In genomic region chr5:176757569-176757968, GRCh38 we compare ENCODE assay signal across 2 cellular contexts. TPM values are rescaled to one million over a fixed set of nuclear protein-coding genes. Genes with fewer than 3 reads are reported as not detected.
"Had no signal": no experiment of that assay in that cellular context is flagged by ENCODE, and none has a peak within 500 bp of the region (broad histone marks: within the 10 kb centered on the region; RNA-seq: fewer than 3 reads in every experiment).

No MANE protein-coding gene starts in this region.

RNA-seq across cellular contexts. Expression of gene UNC5A, which starts 52.8 kb away (rescaled TPM):
- total RNA-seq: G401, GM12878 had no signal
- polyA plus RNA-seq: GM12878 had no signal
